24 cellular contexts compared by ENCODE assay signal in the genomic region with DNA sequence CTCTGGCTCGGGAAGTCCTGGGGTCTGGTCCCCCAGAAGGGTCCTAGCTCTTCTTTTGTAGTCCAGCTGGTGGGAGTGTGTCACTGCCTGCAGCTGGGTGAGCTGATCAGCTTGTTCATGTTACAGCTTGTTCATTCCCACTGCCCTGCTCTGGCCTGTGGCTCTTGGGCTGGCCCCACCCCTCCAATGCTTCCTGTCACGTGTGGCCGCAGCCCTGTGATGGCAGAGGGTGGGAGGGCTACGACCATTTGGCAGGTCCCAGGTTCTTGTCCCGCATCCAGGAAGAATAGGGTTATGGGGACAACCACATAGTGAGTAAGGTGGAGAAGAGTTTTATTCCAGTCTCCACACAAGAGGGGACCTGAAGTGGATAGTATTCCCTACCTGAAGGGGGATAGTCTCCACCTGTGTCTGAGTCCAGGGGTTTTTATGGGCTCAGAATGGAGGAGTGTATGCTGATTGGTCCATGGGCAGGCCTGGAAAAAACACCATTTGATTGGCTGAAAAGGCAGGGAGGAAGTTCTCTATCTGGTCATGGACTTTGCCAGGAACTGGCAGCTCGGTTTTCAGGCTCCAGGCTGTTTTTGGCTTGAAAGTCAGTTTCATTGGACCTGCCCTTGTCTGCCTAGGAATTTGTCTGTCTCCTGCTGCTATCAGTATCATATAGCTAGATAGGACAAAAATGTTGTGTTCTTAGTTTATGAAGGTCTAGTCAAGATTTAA. TPM values are rescaled to one million over a fixed set of nuclear protein-coding genes. Genes with fewer than 3 reads are reported as not detected.
DNase-seq lines count a peak whose midpoint lies in the region; ATAC-seq, FAIRE-seq and TF ChIP-seq lines count a peak whose summit lies in the region.
"Had no signal": no experiment of that assay in that cellular context is flagged by ENCODE, and none has a peak within 500 bp of the region (broad histone marks: within the 10 kb centered on the region; RNA-seq: fewer than 3 reads in every experiment).

No MANE protein-coding gene starts in this region.

- WGBS in endodermal cell (ENCODE audit: insufficient coverage in 1 of 2, insufficient read length in 1 of 2), 2 experiments = 92 to 96% methylated on average over 4 to 6 of the region's 6 CpGs

- peaks cover 28% of the 10 kb centered on the region for H3K4me1 Mint-ChIP-seq in endodermal cell
- H3K4me1 Mint-ChIP-seq: CD14-positive monocyte had no signal

- POLR2A ChIA-PET in HCT116 (lab: Charles Lee) = no interaction called here

- CTCF ChIA-PET in HCT116 (lab: Charles Lee) = no interaction called here

- no peak for TF ChIP-seq RAD21 in HCT116 (IDR thresholded peaks at IDR 0.05; ENCODE audit: low read depth)

- H4K20me1 ChIP-seq in HCT116 (ENCODE audit: insufficient read depth) = 0 out of 2 replicates have a peak, but pooled peaks cover 4% of the 10 kb centered on the region

- no peaks in the 10 kb centered on the region for H3K36me3 ChIP-seq in HCT116 (ENCODE audit: control insufficient read depth in 1 of 2, insufficient read depth in 2 of 2, low read length in 2 of 2)
- no peaks in the 10 kb centered on the region for H3K36me3 ChIP-seq in RWPE2 (ENCODE audit: low read depth)
- no peaks in the 10 kb centered on the region for H3K36me3 ChIP-seq in endodermal cell (ENCODE audit: control insufficient read depth, insufficient read depth, low read length)
- H3K36me3 ChIP-seq in kidney (ENCODE audit: control insufficient read depth in 1 of 2, insufficient read depth in 2 of 2, low read length in 2 of 2) = no peaks in the 10 kb centered on the region
- H3K36me3 ChIP-seq: HAP-1 had no signal

- no peak overlapping the region for H3K4me2 ChIP-seq in HCT116 (ENCODE audit: low read length)

- peaks cover 0 to 3% of the 10 kb centered on the region in 2 experiments; a peak in 1 of 4 replicates for H3K4me1 ChIP-seq in HCT116 (ENCODE audit: control insufficient read depth in 1 of 2, insufficient read depth in 2 of 2, low read length in 2 of 2)
- peaks cover 9% of the 10 kb centered on the region for H3K4me1 ChIP-seq in RWPE2 (ENCODE audit: insufficient read depth, poor library complexity, severe bottlenecking)
- H3K4me1 ChIP-seq in endodermal cell (ENCODE audit: control insufficient read depth, insufficient read depth, low read length) = peaks cover 3% of the 10 kb centered on the region
- no peaks in the 10 kb centered on the region for H3K4me1 ChIP-seq in kidney (ENCODE audit: control insufficient read depth in 1 of 2, insufficient read depth in 1 of 2, low read depth in 1 of 2, low read length in 2 of 2)

- H3K4me3 ChIP-seq in HCT116 (replicated peaks in 1 of 2; ENCODE audit: low read depth in 1 of 2, low read length in 2 of 2) = no peak overlapping the region
- H3K4me3 ChIP-seq in RWPE2 (ENCODE audit: severe bottlenecking) = no peak overlapping the region
- H3K4me3 ChIP-seq in endodermal cell (ENCODE audit: low read length) = no peak overlapping the region
- no peak overlapping the region for H3K4me3 ChIP-seq in kidney (ENCODE audit: low read length in 2 of 2)
- H3K4me3 ChIP-seq: HAP-1, mucosa of descending colon had no signal

- H3K36me3 Mint-ChIP-seq in endodermal cell (ENCODE audit: low read depth) = no peaks in the 10 kb centered on the region

- RAD21 ChIA-PET in HCT116 (lab: Charles Lee; ENCODE audit: low non-redundant PET in 1 of 2, low total read pairs in 2 of 2, uncharacterized antibody in 2 of 2, unreplicated experiment in 2 of 2) = no interaction called here

- intact Hi-C loops in HCT116 (cut with micrococcal nuclease) = no loop called here
- intact Hi-C loops in kidney (cut with DNase I) = no loop called here

- BruUV-seq in HCT116 (replicated peaks; lab: Mats Ljungman, UMichigan) = no TSS peak

- H3K27ac ChIP-seq in HCT116 (ENCODE audit: low read depth, low read length) = no peak overlapping the region
- peak overlapping the region; percentile 29 for H3K27ac ChIP-seq in RWPE2 (ENCODE audit: poor library complexity, severe bottlenecking)
- H3K27ac ChIP-seq in endodermal cell (ENCODE audit: low read depth, low read length) = no peak overlapping the region
- H3K27ac ChIP-seq in kidney (ENCODE audit: low read depth in 2 of 2, low read length in 2 of 2) = no peak overlapping the region

- peak; percentile 27; the same call in 1 of the 2 replicates for ATAC-seq in HCT116
- ATAC-seq in RWPE2 (ENCODE audit: low read depth) = peak; percentile 92
- ATAC-seq in HG03354 (IDR thresholded peaks at IDR 0.05; ENCODE audit: poor library complexity, severe bottlenecking, unreplicated experiment) = no peak
- ATAC-seq: activated CD8-positive, alpha-beta memory T cell treated with anti-CD3 and anti-CD28 coated beads, Interleukin-2, amount 10 ng/mL, durations not matched to agents 7 days and 5 days; left ventricle myocardium superior; mucosa of descending colon had no signal

- no peak overlapping the region for H3K4me3 Mint-ChIP-seq in endodermal cell
- H3K4me3 Mint-ChIP-seq: activated CD8-positive, alpha-beta memory T cell treated with anti-CD3 and anti-CD28 coated beads, Interleukin-2, amount 10 ng/mL, durations not matched to agents 7 days and 5 days; CD14-positive monocyte; central memory CD8-positive, alpha-beta T cell had no signal

- no peak for TF ChIP-seq POLR2A in HCT116 (IDR thresholded peaks at IDR 0.05; ENCODE audit: borderline replicate concordance, extremely low read depth, insufficient read depth, insufficient read length)

- peaks cover 3% of the 10 kb centered on the region for H3K9me3 Mint-ChIP-seq in endodermal cell

- no peak overlapping the region for H2AFZ ChIP-seq in HCT116 (ENCODE audit: low read depth, low read length, poor library complexity, severe bottlenecking)

- H3K9me3 ChIP-seq in HCT116 (ENCODE audit: control insufficient read depth in 1 of 2, insufficient read depth in 1 of 2, low read depth in 1 of 2, low read length in 2 of 2) (no peaks in the 10 kb centered on the region), RWPE2 (ENCODE audit: severe bottlenecking) (no peaks in the 10 kb centered on the region), endodermal cell (ENCODE audit: control insufficient read depth, low read length) (no peaks in the 10 kb centered on the region), kidney (ENCODE audit: control insufficient read depth in 1 of 2, low read length in 2 of 2) (no peaks in the 10 kb centered on the region)
- H3K9me3 ChIP-seq: HAP-1, mucosa of descending colon had no signal

- no peak overlapping the region for H3K27ac Mint-ChIP-seq in endodermal cell
- H3K27ac Mint-ChIP-seq: activated CD8-positive, alpha-beta memory T cell treated with anti-CD3 and anti-CD28 coated beads, Interleukin-2, amount 10 ng/mL, durations not matched to agents 7 days and 5 days had no signal

- H3K9ac ChIP-seq in HCT116 (ENCODE audit: low read length) (no peak overlapping the region), endodermal cell (ENCODE audit: extremely low read depth, low read length, poor library complexity, severe bottlenecking) (no peak overlapping the region), kidney (ENCODE audit: low read length in 2 of 2) (no peak overlapping the region)

- H3K27me3 ChIP-seq in HCT116 (ENCODE audit: insufficient read depth, low read length) (no peaks in the 10 kb centered on the region), RWPE2 (ENCODE audit: insufficient read depth, poor library complexity, severe bottlenecking) (no peaks in the 10 kb centered on the region), endodermal cell (ENCODE audit: control insufficient read depth, insufficient read depth, low read length, poor library complexity, severe bottlenecking) (no peaks in the 10 kb centered on the region)

- TF ChIP-seq CTCF in HCT116 (IDR thresholded peaks at IDR 0.05 in 2 of 3, conservative IDR thresholded peaks at IDR 0.05 in 1 of 3; ENCODE audit: borderline replicate concordance in 1 of 3, insufficient read depth in 1 of 3, low read depth in 2 of 3, low read length in 2 of 3) (no peak), RWPE2 (IDR thresholded peaks at IDR 0.05; ENCODE audit: poor library complexity, severe bottlenecking) (no peak), endodermal cell (conservative IDR thresholded peaks at IDR 0.05) (no peak), kidney (IDR thresholded peaks at IDR 0.05; ENCODE audit: borderline replicate concordance, extremely low read depth, insufficient read depth) (no peak)

- no peak for DNase-seq in HCT116 (ENCODE audit: low read depth, low spot score)
- peak; percentile 58 for DNase-seq in RWPE2 (ENCODE audit: low spot score)
- peak; percentile 58 for DNase-seq in endodermal cell
- DNase-seq in kidney = peak; percentile 59
- no peak for DNase-seq in cerebellum (ENCODE audit: low spot score)
- DNase-seq in activated naive CD4-positive, alpha-beta T cell (lab: John Stamatoyannopoulos, UW) = no peak
- DNase-seq: activated CD4-positive, alpha-beta T cell treated with anti-CD3 and anti-CD28 coated beads for 48 hours; activated CD8-positive, alpha-beta memory T cell treated with anti-CD3 and anti-CD28 coated beads, Interleukin-2, amount 10 ng/mL, durations not matched to agents 7 days and 5 days; activated naive CD4-positive, alpha-beta T cell treated with anti-CD3 and anti-CD28 coated beads, Interleukin-2, amount 50 U/mL, for 16 hours; aorta; effector CD8-positive, alpha-beta T cell; KBM-7; left ventricle myocardium superior; mucosa of descending colon; NCI-H1694; NCI-H748 treated with DMSO at 0.1 percent for 48 hours; SHP77; substantia nigra; T-helper 1 cell had no signal

- H3K27me3 Mint-ChIP-seq in endodermal cell (ENCODE audit: insufficient read depth) = no peaks in the 10 kb centered on the region
- H3K27me3 Mint-ChIP-seq: activated CD8-positive, alpha-beta memory T cell treated with anti-CD3 and anti-CD28 coated beads, Interleukin-2, amount 10 ng/mL, durations not matched to agents 7 days and 5 days; central memory CD8-positive, alpha-beta T cell had no signal

- FAIRE-seq in kidney (lab: Jason Lieb, UNC) = no peak
- FAIRE-seq: GM18507 had no signal

- no peaks in the 10 kb centered on the region for H3K9me2 ChIP-seq in HCT116 (ENCODE audit: insufficient read depth)

- peaks cover 92% of the 10 kb centered on the region for H3K79me2 ChIP-seq in HCT116 (ENCODE audit: insufficient read depth, low read length)

TF ChIP-seq in HCT116, 20 proteins besides CTCF, POLR2A, EP300 and RAD21 (continues in another document):
- TF ChIP-seq, protein P1, sequence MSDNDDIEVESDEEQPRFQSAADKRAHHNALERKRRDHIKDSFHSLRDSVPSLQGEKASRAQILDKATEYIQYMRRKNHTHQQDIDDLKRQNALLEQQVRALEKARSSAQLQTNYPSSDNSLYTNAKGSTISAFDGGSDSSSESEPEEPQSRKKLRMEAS (IDR thresholded peaks at IDR 0.05) = no peak
- TF ChIP-seq EZH2 (IDR thresholded peaks at IDR 0.05) (no peak), TCF7L2 (IDR thresholded peaks at IDR 0.05; ENCODE audit: borderline replicate concordance, extremely low read depth, insufficient read depth, insufficient read length) (no peak), YY1 (IDR thresholded peaks at IDR 0.05; ENCODE audit: extremely low read depth, insufficient replicate concordance, low read depth, low read length) (no peak), CEBPB (IDR thresholded peaks at IDR 0.05; ENCODE audit: low read depth) (no peak)

RNA-seq across cellular contexts. Expression of a gene that starts 13.1 kb away (rescaled TPM):
- 25.0 TPM for total RNA-seq in HCT116 (2021; ENCODE audit: unreplicated experiment)
- polyA plus RNA-seq in HCT116 (2012) = 21.5 and 33.4 TPM in 2 replicates
- total RNA-seq in endodermal cell = 10 to 100 TPM; 20.2 to 22.4 TPM
- polyA plus RNA-seq in endodermal cell (2013, experiment 1 of 2) = 30.5 TPM
- 34.6 TPM for polyA plus RNA-seq in endodermal cell (2013, experiment 2 of 2)
- 17.2 TPM for total RNA-seq in kidney
- polyA plus RNA-seq in kidney (ENCODE audit: insufficient read depth, low read depth, low replicate concordance) = 22.2 TPM
- total RNA-seq in cerebellum = 13.0 TPM

Comparison
In these comparisons a context has a peak if more than half of its experiments do, and no peak if none do; other contexts are left out.
1. DNase-seq: peak in RWPE2 (single experiment), endodermal cell (single experiment) and kidney (single experiment); none in HCT116 (single experiment), cerebellum (single experiment) and activated naive CD4-positive, alpha-beta T cell (0 of 4).